In the genomic region with DNA sequence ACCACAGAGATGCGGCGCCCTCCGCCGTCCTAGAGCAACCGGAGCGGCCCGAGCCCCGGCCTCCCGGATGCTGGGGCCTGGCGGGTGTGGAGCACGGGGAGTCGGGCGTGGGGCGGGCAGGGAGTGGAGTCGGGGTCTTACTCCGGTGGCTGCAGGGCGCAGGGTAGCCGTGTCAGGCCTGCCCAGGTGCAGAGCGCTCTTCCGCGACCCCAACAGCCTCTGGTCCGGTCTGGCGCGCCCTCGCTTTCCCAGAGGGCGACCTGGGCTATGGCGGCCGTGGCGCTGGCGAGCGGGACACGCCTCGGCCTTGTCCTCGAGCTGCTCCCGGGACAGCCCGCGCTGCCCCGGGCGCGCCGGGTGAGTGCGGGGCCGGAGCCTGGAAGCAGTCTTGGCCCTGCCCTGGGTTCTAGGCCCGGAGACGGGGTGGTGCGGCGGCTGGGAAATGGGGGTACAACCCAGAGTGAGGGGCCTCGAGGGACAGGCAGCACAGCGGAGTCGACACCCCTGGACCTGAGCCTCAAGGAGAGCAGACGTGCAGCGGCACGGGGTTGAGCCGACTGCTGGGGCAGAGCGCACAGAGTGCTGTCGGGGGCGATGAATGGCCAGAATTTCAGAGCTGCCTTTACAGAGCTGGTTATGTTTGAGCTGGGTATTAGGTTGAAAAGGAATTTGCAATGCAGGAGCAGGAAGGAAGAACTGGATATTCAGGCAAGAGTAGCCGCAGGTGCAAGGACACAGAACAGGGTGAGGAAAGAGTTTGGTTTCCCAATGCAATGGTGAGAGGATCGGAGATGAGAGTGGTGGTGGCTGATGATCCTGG, we compare ENCODE assay signal across 9 cellular contexts. TPM values are rescaled to one million over a fixed set of nuclear protein-coding genes. Genes with fewer than 3 reads are reported as not detected.
DNase-seq lines count a peak whose midpoint lies in the region; ATAC-seq lines count a peak whose summit lies in the region.
"Had no signal": no experiment of that assay in that cellular context is flagged by ENCODE, and none has a peak within 500 bp of the region (broad histone marks: within the 10 kb centered on the region; RNA-seq: fewer than 3 reads in every experiment).

A gene (plus strand): TSS at position 58 of the 820 bp plus-strand sequence. CDS start 1,973 bp downstream, outside the sequence.

- ATAC-seq in right cardiac atrium (peak; percentile 94), HG02623 (IDR thresholded peaks at IDR 0.05; ENCODE audit: unreplicated experiment) (no peak), HG03469 (IDR thresholded peaks at IDR 0.05; ENCODE audit: unreplicated experiment) (no peak)

- peak within 1 kb of the TSS; percentile 81 to 88 (median 83) for H3K9ac ChIP-seq in skeletal muscle tissue (ENCODE audit: low read depth in 1 of 3, low read length in 3 of 3)
- H3K9ac ChIP-seq: BLaER1 had no signal

- peaks cover 20% of the 10 kb centered on the region in 3 donors for H3K36me3 ChIP-seq in skeletal muscle tissue (ENCODE audit: control insufficient read depth in 3 of 3, insufficient read depth in 3 of 3, low read length in 3 of 3)
- H3K36me3 ChIP-seq: BLaER1 had no signal

- H3K4me3 ChIP-seq in right cardiac atrium (ENCODE audit: low read length) (peak within 1 kb of the TSS; percentile 80), skeletal muscle tissue (ENCODE audit: low read length in 3 of 3) (peak within 1 kb of the TSS; percentile 83 to 86 (median 84))
- H3K4me3 ChIP-seq: BLaER1 had no signal

- peaks cover 14% of the 10 kb centered on the region for H3K9me3 Mint-ChIP-seq in activated naive CD8-positive, alpha-beta T cell treated with anti-CD3 and anti-CD28 coated beads for 36 hours

- peaks cover 36% of the 10 kb centered on the region for H3K36me3 Mint-ChIP-seq in activated naive CD8-positive, alpha-beta T cell treated with anti-CD3 and anti-CD28 coated beads for 36 hours

- peak within 1 kb of the TSS; percentile 63 for H3K4me3 Mint-ChIP-seq in activated naive CD8-positive, alpha-beta T cell treated with anti-CD3 and anti-CD28 coated beads for 36 hours

- no peak within 1 kb of the TSS for H3K27ac ChIP-seq in right cardiac atrium (ENCODE audit: low read length)
- H3K27ac ChIP-seq in skeletal muscle tissue (ENCODE audit: low read depth, low read length): no peak within 1 kb of the TSS
- H3K27ac ChIP-seq: BLaER1 had no signal

- peaks cover 18% of the 10 kb centered on the region for H3K27me3 Mint-ChIP-seq in activated naive CD8-positive, alpha-beta T cell treated with anti-CD3 and anti-CD28 coated beads for 36 hours

- no peaks in the 10 kb centered on the region for H3K4me1 ChIP-seq in right cardiac atrium (ENCODE audit: control insufficient read depth, insufficient read depth, low read length)
- H3K4me1 ChIP-seq in skeletal muscle tissue (ENCODE audit: control insufficient read depth in 3 of 3, insufficient read depth in 3 of 3, low read length in 3 of 3): peaks cover 8 to 17% (median 10%) of the 10 kb centered on the region in 3 donors
- H3K4me1 ChIP-seq: BLaER1 had no signal

- DNase-seq in NCI-H1436 (lab: John Stamatoyannopoulos, UW) (peak; percentile 3), NCI-H1436 treated with DMSO at 0.1 percent for 48 hours (lab: John Stamatoyannopoulos, UW) (no peak), right cardiac atrium (peak; percentile 69 to 85 (median 85))
- peak; percentile 45 for DNase-seq in activated naive CD8-positive, alpha-beta T cell treated with anti-CD3 and anti-CD28 coated beads for 36 hours
- DNase-seq in stimulated activated naive CD4-positive, alpha-beta T cell treated with Interleukin-2 at 50 U/mL for 16 hours (lab: John Stamatoyannopoulos, UW): no peak

- peaks cover 17% of the 10 kb centered on the region for H3K4me1 Mint-ChIP-seq in activated naive CD8-positive, alpha-beta T cell treated with anti-CD3 and anti-CD28 coated beads for 36 hours

- intact Hi-C loops in right cardiac atrium (cut with DNase I): no loop called here

- H3K27me3 ChIP-seq in right cardiac atrium (ENCODE audit: control insufficient read depth, insufficient read depth) (no peaks in the 10 kb centered on the region), skeletal muscle tissue (ENCODE audit: control insufficient read depth in 3 of 3, insufficient read depth in 3 of 3, low read length in 3 of 3) (no peaks in the 10 kb centered on the region)

- peak within 1 kb of the TSS; percentile 55 for H3K27ac Mint-ChIP-seq in activated naive CD8-positive, alpha-beta T cell treated with anti-CD3 and anti-CD28 coated beads for 36 hours

- 2% methylated on average over 59 of the region's 59 CpGs for WGBS in right cardiac atrium

- no peaks in the 10 kb centered on the region for H3K9me3 ChIP-seq in right cardiac atrium (ENCODE audit: control insufficient read depth, low read length)
- H3K9me3 ChIP-seq in skeletal muscle tissue (ENCODE audit: control insufficient read depth in 3 of 3, low read length in 3 of 3): peaks cover 0 to 5% (median 0%) of the 10 kb centered on the region in 3 donors

RNA-seq across cellular contexts. Expression of the gene that starts here (rescaled TPM):
- 1 to 10 TPM; 4.9 to 5.3 TPM for total RNA-seq in activated naive CD8-positive, alpha-beta T cell treated with anti-CD3 and anti-CD28 coated beads for 36 hours
- total RNA-seq in right cardiac atrium: 1 to 10 TPM; 5.6 to 8.9 (median 7.0) TPM
- polyA plus RNA-seq in right cardiac atrium: 3.1 TPM
- total RNA-seq in skeletal muscle tissue: 11.0 TPM

Comparison
In these comparisons a context has a peak if more than half of its experiments do, and no peak if none do; other contexts are left out.
1. DNase-seq: peak in NCI-H1436 (single experiment), activated naive CD8-positive, alpha-beta T cell treated with anti-CD3 and anti-CD28 coated beads for 36 hours (single experiment) and right cardiac atrium (3 of 3); none in NCI-H1436 treated with DMSO at 0.1 percent for 48 hours (single experiment) and stimulated activated naive CD4-positive, alpha-beta T cell treated with Interleukin-2 at 50 U/mL for 16 hours (single experiment).
2. ATAC-seq: peak in right cardiac atrium (2 of 2); none in HG02623 (single experiment) and HG03469 (single experiment).